8 cellular contexts compared by ENCODE assay signal in the genomic region with DNA sequence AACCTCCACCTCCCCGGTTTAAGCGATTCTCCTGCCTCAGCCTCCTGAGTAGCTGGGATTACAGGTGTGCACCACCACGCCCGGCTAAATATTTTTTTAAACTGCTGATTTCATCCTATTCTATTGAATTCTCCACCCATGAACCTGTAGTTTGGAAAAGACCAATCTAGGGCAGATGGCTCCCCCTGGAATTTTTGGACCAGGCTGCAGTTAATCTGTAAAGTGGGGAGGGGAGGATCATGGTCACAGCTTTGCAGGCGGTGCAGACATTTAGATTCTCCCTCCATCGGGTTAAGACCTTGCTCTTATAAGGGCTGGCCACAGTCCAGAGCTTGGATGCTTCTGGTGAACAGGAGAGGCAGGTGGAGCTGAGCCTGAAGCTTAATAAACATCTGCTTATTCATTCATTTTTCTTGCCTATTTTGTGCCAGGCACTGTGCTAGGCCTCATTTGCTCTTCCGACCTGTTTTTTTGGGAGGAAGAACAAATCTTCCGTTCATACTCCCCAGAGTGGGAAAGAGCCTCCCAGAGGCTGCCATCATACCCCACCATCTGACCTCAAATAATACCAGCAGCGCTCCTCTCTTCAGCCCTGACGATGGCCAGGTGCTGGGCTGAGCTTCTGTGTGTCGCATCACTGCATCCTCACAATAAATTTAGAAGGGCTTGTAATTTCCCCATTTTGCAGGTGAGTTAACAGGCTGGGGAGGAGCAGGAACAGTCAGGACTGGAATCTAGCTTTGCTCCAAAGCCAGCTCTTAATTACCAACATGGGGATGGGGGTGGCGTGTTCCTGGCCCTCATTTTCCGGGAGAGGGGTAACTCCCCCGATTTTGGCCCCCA. TPM values are rescaled to one million over a fixed set of nuclear protein-coding genes. Genes with fewer than 3 reads are reported as not detected.
DNase-seq lines count a peak whose midpoint lies in the region; ATAC-seq, FAIRE-seq and TF ChIP-seq lines count a peak whose summit lies in the region.

No MANE protein-coding gene starts in this region.

- CTCF ChIA-PET in Caco-2 (lab: Charles Lee), result interaction anchor here (0.6 to 0.9 kb wide), 2 partner anchors 15 to 1028 kb away, joined by 3 to 4 read pairs; no protein-coding TSS in a partner anchor

- H3K9me3 Mint-ChIP-seq in Caco-2 (ENCODE audit: unreplicated experiment) (no peaks in the 10 kb centered on the region), neural crest cell (no peaks in the 10 kb centered on the region)

- H3K27me3 Mint-ChIP-seq in Caco-2 (ENCODE audit: insufficient read depth, unreplicated experiment), result no peaks in the 10 kb centered on the region
- peaks cover 10% of the 10 kb centered on the region for H3K27me3 Mint-ChIP-seq in neural crest cell (ENCODE audit: low read depth)

- peak overlapping the region; percentile 76 for H3K27ac Mint-ChIP-seq in Caco-2 (ENCODE audit: unreplicated experiment)
- no peak overlapping the region for H3K27ac Mint-ChIP-seq in neural crest cell (ENCODE audit: unreplicated experiment)

- H4K20me1 ChIP-seq in Karpas-422 (ENCODE audit: insufficient read depth, low read depth, low read length), result no peaks in the 10 kb centered on the region; the same call in 1 of the 2 replicates

- peak overlapping the region; percentile 74 for H3K4me2 ChIP-seq in Karpas-422 (ENCODE audit: low read depth, low read length, poor library complexity, severe bottlenecking)

- H3K4me3 ChIP-seq in Caco-2 (ENCODE audit: low read depth, low read length) (peak overlapping the region; percentile 93), Karpas-422 (ENCODE audit: low read length) (peak overlapping the region; percentile 67)

- POLR2A ChIA-PET in Caco-2 (lab: Charles Lee), result interaction anchor here (0.6 to 0.7 kb wide), 3 partner anchors 21 to 23 kb away, joined by 3 read pairs; partner anchors contain the start of gene ZNF784

- peaks cover 51% of the 10 kb centered on the region for H3K79me2 ChIP-seq in Karpas-422 (ENCODE audit: low read length)

- H3K27ac ChIP-seq in Karpas-422 (ENCODE audit: low read length), result peak overlapping the region; percentile 96
- peak overlapping the region; percentile 84 for H3K27ac ChIP-seq in cingulate gyrus (ENCODE audit: low read depth, low read length)

- H3K9ac ChIP-seq in Karpas-422 (ENCODE audit: low read length), result peak overlapping the region; percentile 87

- H3K27me3 ChIP-seq in Caco-2 (replicated peaks; ENCODE audit: control insufficient read depth, insufficient read depth, low read length) (no peaks in the 10 kb centered on the region), Karpas-422 (ENCODE audit: low read length) (no peaks in the 10 kb centered on the region)

- no TSS peak for BruUV-seq in Caco-2 (replicated peaks; lab: Mats Ljungman, UMichigan)

- H3K36me3 Mint-ChIP-seq in Caco-2 (ENCODE audit: insufficient read depth, unreplicated experiment), result peaks cover 79% of the 10 kb centered on the region
- peaks cover 11% of the 10 kb centered on the region for H3K36me3 Mint-ChIP-seq in neural crest cell (ENCODE audit: low read depth)

- DNase-seq in Caco-2 (no peak), Karpas-422 (peak; percentile 94), neural crest cell (ENCODE audit: low read depth, low spot score) (no peak), SKM-1 treated with dmso at 0.1 percent for 144 hours (lab: John Stamatoyannopoulos, UW; ENCODE audit: unreplicated experiment) (no peak), SIG-M5 treated with dmso at 0.1 percent for 504 hours (lab: John Stamatoyannopoulos, UW; ENCODE audit: unreplicated experiment) (no peak), HTR-8/SVneo (ENCODE audit: insufficient read length, low spot score) (no peak)

- no peak for TF ChIP-seq CTCF in Caco-2 (IDR thresholded peaks at IDR 0.05; ENCODE audit: insufficient read depth in 1 of 2, low read depth in 1 of 2, low read length in 1 of 2, severe bottlenecking in 1 of 2, unreplicated experiment in 1 of 2)
- TF ChIP-seq CTCF in neural crest cell (conservative IDR thresholded peaks at IDR 0.05), result no peak

- H3K4me1 ChIP-seq in Caco-2 (peaks cover 3% of the 10 kb centered on the region; the same call in 1 of the 2 replicates), Karpas-422 (ENCODE audit: low read length) (peaks cover 58% of the 10 kb centered on the region)

- FAIRE-seq in HTR-8/SVneo (lab: Jason Lieb, UNC), result no peak

- no peak for ATAC-seq in HG03571 (IDR thresholded peaks at IDR 0.05; ENCODE audit: unreplicated experiment)

- H3K36me3 ChIP-seq in Caco-2 (ENCODE audit: control insufficient read depth, insufficient read depth, low read length), result no peaks in the 10 kb centered on the region
- peaks cover 15% of the 10 kb centered on the region for H3K36me3 ChIP-seq in Karpas-422 (ENCODE audit: insufficient read depth, low read length)

- H3K4me3 Mint-ChIP-seq in Caco-2 (ENCODE audit: unreplicated experiment) (peak overlapping the region; percentile 82), neural crest cell (peak overlapping the region; percentile 91)

- no peaks in the 10 kb centered on the region for H3K9me3 ChIP-seq in Caco-2
- no peaks in the 10 kb centered on the region for H3K9me3 ChIP-seq in Karpas-422 (ENCODE audit: low read length)

- intact Hi-C loops in Caco-2 (cut with micrococcal nuclease; ENCODE audit: unreplicated experiment), result no loop called here

- no peak overlapping the region for H2AFZ ChIP-seq in Karpas-422 (ENCODE audit: low read length)

- no peaks in the 10 kb centered on the region for H3K9me2 ChIP-seq in Karpas-422 (replicated peaks; ENCODE audit: insufficient read depth, low read length)

- H3K4me1 Mint-ChIP-seq in Caco-2 (ENCODE audit: low read depth, unreplicated experiment), result peaks cover 21% of the 10 kb centered on the region
- H3K4me1 Mint-ChIP-seq in neural crest cell, result peaks cover 36% of the 10 kb centered on the region

RNA-seq across cellular contexts. Expression of gene CCDC106, which starts 0.9 kb away (rescaled TPM):
- 17.4 and 17.6 TPM in 2 replicates for total RNA-seq in Caco-2 (2022)
- total RNA-seq in Karpas-422 (2014; rRNA removed; shearing (Covaris generic); ENCODE audit: low replicate concordance), result 26.2 and 54.8 TPM in 2 replicates
- 18.7 and 18.9 TPM in 2 replicates for total RNA-seq in neural crest cell

RNA-seq across cellular contexts. Expression of gene ZNF581, which starts 3.7 kb away (rescaled TPM):
- 46.2 and 47.4 TPM in 2 replicates for total RNA-seq in Caco-2 (2022)
- total RNA-seq in Karpas-422 (2014; rRNA removed; shearing (Covaris generic); ENCODE audit: low replicate concordance), result 119 and 128 TPM in 2 replicates
- 40.8 and 41.9 TPM in 2 replicates for total RNA-seq in neural crest cell

RNA-seq across cellular contexts. Expression of gene ZNF580, which starts 6.3 kb away (rescaled TPM):
- total RNA-seq in Caco-2 (2022), result 38.5 and 41.4 TPM in 2 replicates
- 44.3 and 47.5 TPM in 2 replicates for total RNA-seq in Karpas-422 (2014; rRNA removed; shearing (Covaris generic); ENCODE audit: low replicate concordance)
- total RNA-seq in neural crest cell, result 39.1 and 41.8 TPM in 2 replicates

RNA-seq across cellular contexts. Expression of gene U2AF2, which starts 7.7 kb away (rescaled TPM):
- 289 TPM in 2 replicates for total RNA-seq in Caco-2 (2022)
- 107 and 272 TPM in 2 replicates for total RNA-seq in Karpas-422 (2014; rRNA removed; shearing (Covaris generic); ENCODE audit: low replicate concordance)
- 342 and 365 TPM in 2 replicates for total RNA-seq in neural crest cell

RNA-seq across cellular contexts. Expression of gene ZNF784, which starts 22.7 kb away (rescaled TPM):
- total RNA-seq in Caco-2 (2022), result 8.5 and 10.2 TPM in 2 replicates
- total RNA-seq in Karpas-422 (2014; rRNA removed; shearing (Covaris generic); ENCODE audit: low replicate concordance), result 2.8 and 3.5 TPM in 2 replicates
- total RNA-seq in neural crest cell, result 11.0 and 12.4 TPM in 2 replicates
